In genomic region chr14:97185186-97185585, GRCh38 we compare ENCODE assay signal across 13 cellular contexts.
A peak's percentile ranks its signal among the peaks of the same experiment; 100 is the strongest.
DNase-seq lines count a peak whose midpoint lies in the region; ATAC-seq and TF ChIP-seq lines count a peak whose summit lies in the region.
"Had no signal": no experiment of that assay in that cellular context is flagged by ENCODE, and none has a peak within 500 bp of the region (broad histone marks: within the 10 kb centered on the region; RNA-seq: fewer than 3 reads in every experiment).

No MANE protein-coding gene starts in this region.

- H3K27me3 Mint-ChIP-seq in MCF 10A (ENCODE audit: insufficient read depth, unreplicated experiment) = peaks cover 45% of the 10 kb centered on the region

- TF ChIP-seq POLR2A in breast epithelium (IDR thresholded peaks at IDR 0.05) = no peak

- H3K9me3 Mint-ChIP-seq in MCF 10A (ENCODE audit: unreplicated experiment) = no peaks in the 10 kb centered on the region
- H3K9me3 Mint-ChIP-seq in stimulated activated effector memory CD8-positive, alpha-beta T cell treated with anti-CD3 and anti-CD28 coated beads, Interleukin-12 subunit alpha, Interleukin-12 subunit beta, amount 100 ng/mL, for 72 hours = no peaks in the 10 kb centered on the region
- H3K9me3 Mint-ChIP-seq: naive thymus-derived CD8-positive, alpha-beta T cell had no signal

- H3K4me3 Mint-ChIP-seq in MCF 10A (ENCODE audit: unreplicated experiment) = no peak overlapping the region
- no peak overlapping the region for H3K4me3 Mint-ChIP-seq in stimulated activated effector memory CD8-positive, alpha-beta T cell treated with anti-CD3 and anti-CD28 coated beads, Interleukin-12 subunit alpha, Interleukin-12 subunit beta, amount 100 ng/mL, for 72 hours
- H3K4me3 Mint-ChIP-seq: naive thymus-derived CD8-positive, alpha-beta T cell had no signal

- H3K27ac ChIP-seq in breast epithelium = no peak overlapping the region
- H3K27ac ChIP-seq in aorta (ENCODE audit: low read depth in 1 of 2, low read length in 2 of 2) = no peak overlapping the region
- H3K27ac ChIP-seq in heart right ventricle = no peak overlapping the region
- H3K27ac ChIP-seq: esophagus squamous epithelium had no signal

- DNase-seq in MCF 10A (ENCODE audit: unreplicated experiment) (peak; percentile 41), breast epithelium (ENCODE audit: low spot score in 2 of 2) (no peak), NCI-H1417 treated with DMSO at 0.1 percent for 48 hours (lab: John Stamatoyannopoulos, UW) (peak; percentile 4), aorta (no peak), NCI-H510A (lab: John Stamatoyannopoulos, UW) (no peak), heart right ventricle (no peak)
- peak; percentile 12 for DNase-seq in central memory CD4-positive, alpha-beta T cell
- no peak for DNase-seq in stimulated activated effector memory CD8-positive, alpha-beta T cell treated with anti-CD3 and anti-CD28 coated beads, Interleukin-12 subunit alpha, Interleukin-12 subunit beta, amount 100 ng/mL, for 72 hours (ENCODE audit: low spot score in 2 of 2)
- DNase-seq: activated T-cell treated with anti-CD3 and anti-CD28 coated beads for 4 hours, esophagus squamous epithelium, GF-D8, NCI-H510A treated with DMSO at 0.1 percent for 48 hours had no signal

- whole genome bisulfite sequencing in aorta, 2 donors = 22 to 23% methylated on average over 6 of the region's 6 CpGs
- 28% methylated on average over 6 of the region's 6 CpGs for WGBS in heart right ventricle, 2 donors

- CTCF ChIA-PET in MCF 10A (lab: Yijun Ruan, JAX) = interaction anchor here (0.6 to 1.1 kb wide), 5 partner anchors 9 to 1293 kb away, joined by 3 to 4 read pairs (median 4); no protein-coding TSS in a partner anchor

- H3K27me3 ChIP-seq in breast epithelium = no peaks in the 10 kb centered on the region
- peaks cover 0 to 6% of the 10 kb centered on the region in 2 donors for H3K27me3 ChIP-seq in aorta (ENCODE audit: control insufficient read depth in 1 of 2, insufficient read depth in 2 of 2, low read length in 1 of 2)
- peaks cover 0 to 12% (median 0%) of the 10 kb centered on the region in 7 donors for H3K27me3 ChIP-seq in heart right ventricle

- H3K4me1 ChIP-seq in breast epithelium (no peaks in the 10 kb centered on the region), aorta (ENCODE audit: control insufficient read depth in 1 of 2, insufficient read depth in 2 of 2, low read length in 2 of 2) (no peaks in the 10 kb centered on the region), heart right ventricle (no peaks in the 10 kb centered on the region)
- H3K4me1 ChIP-seq: esophagus squamous epithelium had no signal

- no peak overlapping the region for H3K27ac Mint-ChIP-seq in MCF 10A (ENCODE audit: low read depth, unreplicated experiment)
- no peak overlapping the region for H3K27ac Mint-ChIP-seq in stimulated activated effector memory CD8-positive, alpha-beta T cell treated with anti-CD3 and anti-CD28 coated beads, Interleukin-12 subunit alpha, Interleukin-12 subunit beta, amount 100 ng/mL, for 72 hours

- H3K4me3 ChIP-seq in breast epithelium = no peak overlapping the region
- H3K4me3 ChIP-seq in aorta (ENCODE audit: low read length in 2 of 2) = no peak overlapping the region
- H3K4me3 ChIP-seq in heart right ventricle = no peak overlapping the region
- H3K4me3 ChIP-seq: esophagus squamous epithelium had no signal

- ATAC-seq in stimulated activated effector memory CD8-positive, alpha-beta T cell treated with anti-CD3 and anti-CD28 coated beads, Interleukin-12 subunit alpha, Interleukin-12 subunit beta, amount 100 ng/mL, for 72 hours = peak; percentile 43
- ATAC-seq in aorta (ENCODE audit: low FRiP score) (no peak), heart right ventricle (no peak)

- H3K9me3 ChIP-seq in breast epithelium (no peaks in the 10 kb centered on the region), aorta (ENCODE audit: control insufficient read depth, low read length) (no peaks in the 10 kb centered on the region), heart right ventricle (no peaks in the 10 kb centered on the region)
- H3K9me3 ChIP-seq: esophagus squamous epithelium had no signal

- peaks cover 6% of the 10 kb centered on the region for H3K36me3 Mint-ChIP-seq in MCF 10A (ENCODE audit: insufficient read depth, unreplicated experiment)
- no peaks in the 10 kb centered on the region for H3K36me3 Mint-ChIP-seq in stimulated activated effector memory CD8-positive, alpha-beta T cell treated with anti-CD3 and anti-CD28 coated beads, Interleukin-12 subunit alpha, Interleukin-12 subunit beta, amount 100 ng/mL, for 72 hours
- H3K36me3 Mint-ChIP-seq: naive thymus-derived CD8-positive, alpha-beta T cell had no signal

- H3K4me1 Mint-ChIP-seq in MCF 10A (ENCODE audit: insufficient read depth, unreplicated experiment) = peaks cover 11% of the 10 kb centered on the region
- peaks cover 18% of the 10 kb centered on the region for H3K4me1 Mint-ChIP-seq in stimulated activated effector memory CD8-positive, alpha-beta T cell treated with anti-CD3 and anti-CD28 coated beads, Interleukin-12 subunit alpha, Interleukin-12 subunit beta, amount 100 ng/mL, for 72 hours

- H3K36me3 ChIP-seq in breast epithelium = no peaks in the 10 kb centered on the region
- no peaks in the 10 kb centered on the region for H3K36me3 ChIP-seq in aorta (ENCODE audit: control insufficient read depth in 1 of 2, insufficient read depth in 2 of 2, low read length in 1 of 2)
- no peaks in the 10 kb centered on the region for H3K36me3 ChIP-seq in heart right ventricle
- H3K36me3 ChIP-seq: esophagus squamous epithelium had no signal

- POLR2A ChIA-PET in MCF 10A (lab: Yijun Ruan, JAX) = interaction anchor here (0.6 kb wide), 1 partner anchor 820 kb away, joined by 3 read pairs; no protein-coding TSS in a partner anchor

- TF ChIP-seq CTCF in MCF 10A (IDR thresholded peaks at IDR 0.05; ENCODE audit: unreplicated experiment) = peak; percentile 38
- TF ChIP-seq CTCF in breast epithelium (IDR thresholded peaks at IDR 0.05) = peak in 1 of 3 donors; percentile 9
- peak in 3 of 9 donors; percentile 7 to 40 (median 14) for TF ChIP-seq CTCF in heart right ventricle (IDR thresholded peaks at IDR 0.05)

- intact Hi-C loops in MCF 10A (cut with micrococcal nuclease) (no loop called here), breast epithelium (cut with DNase I; ENCODE audit: low total_unique reads) (no loop called here), aorta (cut with DNase I) (no loop called here), heart right ventricle (cut with DNase I) (no loop called here)

- BruUV-seq in MCF 10A (replicated peaks; lab: Mats Ljungman, UMichigan) = no TSS peak

Comparison
In these comparisons a context has a peak if more than half of its experiments do, and no peak if none do; other contexts are left out.
1. DNase-seq: peak in MCF 10A (single experiment), NCI-H1417 treated with DMSO at 0.1 percent for 48 hours (single experiment) and central memory CD4-positive, alpha-beta T cell (single experiment); none in breast epithelium (0 of 2), stimulated activated effector memory CD8-positive, alpha-beta T cell treated with anti-CD3 and anti-CD28 coated beads, Interleukin-12 subunit alpha, Interleukin-12 subunit beta, amount 100 ng/mL, for 72 hours (0 of 2), aorta (0 of 2), NCI-H510A (single experiment) and heart right ventricle (0 of 2).